Comparison of ENCODE assay signal across 8 cellular contexts in the genomic region with DNA sequence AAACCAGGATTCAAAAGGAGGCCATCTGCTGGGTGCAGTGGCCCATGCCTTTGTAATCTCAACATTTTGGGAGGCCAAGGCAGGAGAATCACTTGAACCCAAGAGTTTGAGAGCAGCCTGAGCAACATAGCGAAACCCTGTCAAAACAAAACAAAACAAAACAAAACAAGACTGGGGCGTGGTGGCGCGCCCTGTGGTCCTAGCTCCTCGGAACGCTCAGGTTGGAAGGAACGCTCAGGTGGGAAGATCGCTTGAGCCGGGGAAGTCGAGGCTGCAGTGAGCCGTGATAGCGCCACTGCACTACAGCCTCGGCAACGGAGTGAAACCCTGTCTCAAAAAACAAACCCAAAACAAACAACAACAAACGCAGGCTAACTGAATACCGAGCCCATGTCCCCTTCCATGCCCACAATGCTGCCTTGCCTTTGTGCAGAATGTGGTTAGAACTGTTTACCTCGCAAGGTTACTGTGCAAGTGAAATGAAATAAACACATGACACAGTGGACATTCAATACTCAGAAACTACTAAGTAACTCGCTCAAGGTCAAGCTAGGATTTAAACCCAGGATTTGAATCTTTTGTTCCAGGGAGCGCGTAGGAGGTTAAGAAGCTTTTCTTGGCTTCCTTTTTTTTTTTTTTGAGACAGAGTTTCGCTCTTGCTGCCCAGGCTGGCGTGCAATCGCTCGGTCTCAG.
DNase-seq lines count a peak whose midpoint lies in the region; TF ChIP-seq lines count a peak whose summit lies in the region.

No MANE protein-coding gene starts in this region.

- H3K27me3 ChIP-seq in HL-60 (ENCODE audit: insufficient read depth, poor library complexity, severe bottlenecking): no peaks in the 10 kb centered on the region
- no peaks in the 10 kb centered on the region for H3K27me3 ChIP-seq in adipocyte (replicated peaks; ENCODE audit: control insufficient read depth, insufficient read depth, low read length)
- H3K27me3 ChIP-seq in iPS-18a (ENCODE audit: control insufficient read depth, insufficient read depth, low read length): no peaks in the 10 kb centered on the region

- no peaks in the 10 kb centered on the region for H3K9me3 ChIP-seq in adipocyte (ENCODE audit: control insufficient read depth, low read length)
- H3K9me3 ChIP-seq in iPS-18a (ENCODE audit: control insufficient read depth, low read depth, low read length): no peaks in the 10 kb centered on the region

- H3K4me1 ChIP-seq in adipocyte (ENCODE audit: control insufficient read depth, insufficient read depth, low read length) (peaks cover 14% of the 10 kb centered on the region), iPS-18a (ENCODE audit: control insufficient read depth, low read depth, low read length) (no peaks in the 10 kb centered on the region)

- H3K9ac ChIP-seq in adipocyte (ENCODE audit: low read length) (peak overlapping the region; percentile 98), iPS-18a (ENCODE audit: low read length) (peak overlapping the region; percentile 60)

- TF ChIP-seq CTCF in HL-60 (IDR thresholded peaks at IDR 0.05; ENCODE audit: insufficient read depth, low read length): no peak

- peak overlapping the region; percentile 97 for H3K27ac ChIP-seq in HL-60 (replicated peaks)
- H3K27ac ChIP-seq in iPS-18a (ENCODE audit: low read length): peak overlapping the region; percentile 12
- peak overlapping the region in 20 of 21 experiments; percentile 39 to 93 (median 86) for H3K27ac ChIP-seq in skin epidermis

- DNase-seq in COLO668 (lab: John Stamatoyannopoulos, UW; ENCODE audit: unreplicated experiment) (peak; percentile 5), HL-60 (ENCODE audit: low read depth in 1 of 2, low spot score in 1 of 2) (peak; percentile 21 to 25), adipocyte (ENCODE audit: low read depth) (peak; percentile 24), SW 1271 (lab: John Stamatoyannopoulos, UW) (no peak), NCI-H128 (lab: John Stamatoyannopoulos, UW; ENCODE audit: unreplicated experiment) (no peak), iPS-NIHi11 (ENCODE audit: low spot score) (no peak)

- H3K4me3 ChIP-seq in HL-60 (replicated peaks; ENCODE audit: insufficient read depth, low read length) (peak overlapping the region; percentile 87), adipocyte (ENCODE audit: low read length) (peak overlapping the region; percentile 100), iPS-18a (ENCODE audit: low read length) (peak overlapping the region; percentile 79), skin epidermis (peak overlapping the region; percentile 84 to 96 (median 85))

- H3K36me3 ChIP-seq in adipocyte (ENCODE audit: control insufficient read depth, insufficient read depth, low read length, severe bottlenecking): peaks cover 11% of the 10 kb centered on the region
- H3K36me3 ChIP-seq in iPS-18a (ENCODE audit: control insufficient read depth, low read depth, low read length): no peaks in the 10 kb centered on the region

Comparison
In these comparisons a context has a peak if more than half of its experiments do, and no peak if none do; other contexts are left out.
1. DNase-seq: peak in COLO668 (single experiment), HL-60 (2 of 2) and adipocyte (single experiment); none in SW 1271 (0 of 2), NCI-H128 (single experiment) and iPS-NIHi11 (single experiment).
2. H3K27ac ChIP-seq: peak in every context shown above with its lines; median percentile 97 in HL-60; 86 in skin epidermis; 12 in iPS-18a.
3. Peak in every context shown above with its lines, with median percentiles within 50 percentile points of each other: H3K4me3 ChIP-seq.